In genomic region chr7:27487509-27487908, GRCh38 we compare ENCODE assay signal across 9 cellular contexts.
"Had no signal": no experiment of that assay in that cellular context is flagged by ENCODE, and none has a peak within 500 bp of the region (broad histone marks: within the 10 kb centered on the region; RNA-seq: fewer than 3 reads in every experiment).

No MANE protein-coding gene starts in this region.

- H3K4me3 ChIP-seq: GM23248, GM23338, HAP-1 had no signal

- H3K4me1 ChIP-seq: HAP-1 had no signal

- H3K36me3 ChIP-seq: HAP-1 had no signal

- ATAC-seq: GM23338, HCT116 had no signal

- DNase-seq: GM23248, GOT3, H7, H9, HCEC 1CT, HFFc6 had no signal

- H3K27ac ChIP-seq: GM23248 had no signal

- H3K9me3 ChIP-seq: HAP-1 had no signal

- H3K4me2 ChIP-seq: GM23338 had no signal

- H2AFZ ChIP-seq: GM23248, GM23338 had no signal

- H3K9ac ChIP-seq: GM23248 had no signal
